Comparison of ENCODE assay signal across 1 cellular context in genomic region chr17:7307686-7308624, GRCh38.
TF ChIP-seq lines count a peak whose summit lies in the region.

No MANE protein-coding gene starts in this region.

TF ChIP-seq in HepG2, 621 proteins besides CTCF, POLR2A, EP300 and RAD21 (continued from another document and continues in another):
- TF ChIP-seq ZNF18 (CRISPR knock-in tag; IDR thresholded peaks at IDR 0.05; ENCODE audit: insufficient replicate concordance), result no peak
- no peak for TF ChIP-seq TFDP2 (CRISPR knock-in tag; IDR thresholded peaks at IDR 0.05)
- no peak for TF ChIP-seq PRPF4 (IDR thresholded peaks at IDR 0.05; ENCODE audit: low read depth, low read length, poor library complexity, severe bottlenecking)
- TF ChIP-seq ZNF609 (CRISPR knock-in tag; IDR thresholded peaks at IDR 0.05; ENCODE audit: borderline replicate concordance), result no peak
- no peak for TF ChIP-seq ATF1 (CRISPR knock-in tag; IDR thresholded peaks at IDR 0.05)
- no peak for TF ChIP-seq YEATS2 (CRISPR knock-in tag; IDR thresholded peaks at IDR 0.05; ENCODE audit: borderline replicate concordance)
- no peak for TF ChIP-seq E2F1 (CRISPR knock-in tag; IDR thresholded peaks at IDR 0.05)
- TF ChIP-seq CENPT (CRISPR knock-in tag; IDR thresholded peaks at IDR 0.05; ENCODE audit: low read depth), result peak; percentile 93
- TF ChIP-seq MTF1 (CRISPR knock-in tag; IDR thresholded peaks at IDR 0.05), result no peak
- TF ChIP-seq TMF1 (CRISPR knock-in tag; IDR thresholded peaks at IDR 0.05; ENCODE audit: low read depth), result peak; percentile 83; the same call in 1 of the 2 replicates
- TF ChIP-seq AGO1 (IDR thresholded peaks at IDR 0.05; ENCODE audit: low read depth, low read length, poor library complexity, severe bottlenecking), result peak; percentile 89
- no peak for TF ChIP-seq ZNF354B (CRISPR knock-in tag; IDR thresholded peaks at IDR 0.05)
- TF ChIP-seq DPF2 (CRISPR knock-in tag; IDR thresholded peaks at IDR 0.05; ENCODE audit: borderline replicate concordance, low read depth), result no peak
- TF ChIP-seq SIN3B (IDR thresholded peaks at IDR 0.05; ENCODE audit: low read length), result no peak
- TF ChIP-seq PLRG1 (conservative IDR thresholded peaks at IDR 0.05), result no peak
- no peak for TF ChIP-seq ZZZ3 (CRISPR knock-in tag; IDR thresholded peaks at IDR 0.05; ENCODE audit: borderline replicate concordance)
- no peak for TF ChIP-seq HIVEP1 (CRISPR knock-in tag; IDR thresholded peaks at IDR 0.05)
- TF ChIP-seq SRF (IDR thresholded peaks at IDR 0.05; ENCODE audit: low read depth, low read length), result no peak
- TF ChIP-seq FOXM1 (CRISPR knock-in tag; IDR thresholded peaks at IDR 0.05), result no peak
- TF ChIP-seq PRMT3 (CRISPR knock-in tag; IDR thresholded peaks at IDR 0.05; ENCODE audit: borderline replicate concordance, low read depth), result no peak
- no peak; the same call in 1 of the 2 replicates for TF ChIP-seq NFYB (CRISPR knock-in tag; IDR thresholded peaks at IDR 0.05)
- TF ChIP-seq ZBED4 (CRISPR knock-in tag; IDR thresholded peaks at IDR 0.05; ENCODE audit: borderline replicate concordance), result no peak
- TF ChIP-seq GZF1 (CRISPR knock-in tag; IDR thresholded peaks at IDR 0.05), result no peak
- TF ChIP-seq ZBTB4 (CRISPR knock-in tag; IDR thresholded peaks at IDR 0.05; ENCODE audit: borderline replicate concordance), result no peak
- TF ChIP-seq IKZF5 (CRISPR knock-in tag; IDR thresholded peaks at IDR 0.05), result no peak
- TF ChIP-seq ARNTL (CRISPR knock-in tag; IDR thresholded peaks at IDR 0.05), result no peak; the same call in 1 of the 2 replicates
- no peak for TF ChIP-seq GATA4 (IDR thresholded peaks at IDR 0.05; ENCODE audit: borderline replicate concordance, low read depth)
- TF ChIP-seq ZNF235 (CRISPR knock-in tag; IDR thresholded peaks at IDR 0.05; ENCODE audit: borderline replicate concordance), result no peak
- TF ChIP-seq REST (IDR thresholded peaks at IDR 0.05; ENCODE audit: borderline replicate concordance in 1 of 2, low read depth in 1 of 2, low read length in 2 of 2), result no peak; a peak in 1 of 4 replicates
- TF ChIP-seq KMT2B (CRISPR knock-in tag; IDR thresholded peaks at IDR 0.05), result no peak; the same call in 1 of the 2 replicates
